In the genomic region with DNA sequence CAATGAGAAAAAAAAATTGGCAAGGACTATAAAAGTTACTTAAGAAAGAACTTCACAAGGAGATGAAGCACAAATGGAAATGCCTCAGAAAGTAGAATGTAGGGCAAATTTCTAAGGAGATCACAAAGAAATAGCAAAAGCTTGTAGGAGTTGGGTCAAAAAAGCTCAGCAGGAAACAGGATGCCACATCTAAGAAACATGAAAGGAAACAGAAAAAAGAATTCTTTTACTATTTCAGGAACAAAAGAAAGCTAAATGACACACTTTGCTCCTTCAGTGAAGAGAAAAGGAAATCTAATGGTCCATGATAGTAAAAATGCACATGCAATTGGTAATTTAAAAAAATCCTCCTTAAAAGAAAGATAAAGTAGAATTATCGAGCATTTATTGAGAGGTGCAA, we compare ENCODE assay signal across 23 cellular contexts.
"Had no signal": no experiment of that assay in that cellular context is flagged by ENCODE, and none has a peak within 500 bp of the region (broad histone marks: within the 10 kb centered on the region; RNA-seq: fewer than 3 reads in every experiment).

No MANE protein-coding gene starts in this region.

- H3K4me3 ChIP-seq: colonic mucosa, mucosa of descending colon, ovary, psoas muscle, skin epidermis, vagina had no signal

- H3K9me3 ChIP-seq: colonic mucosa, ovary, vagina had no signal

- DNase-seq: activated CD4-positive, alpha-beta T cell treated with anti-CD3 and anti-CD28 coated beads, Interleukin-2, amount 50 U/mL, for 1 hour; activated CD4-positive, CD25-positive, alpha-beta regulatory T cell treated with anti-CD3 and anti-CD28 coated beads, Interleukin-2, amount 50 U/mL, for 72 hours; activated CD8-positive, alpha-beta memory T cell treated with anti-CD3 and anti-CD28 coated beads, Interleukin-2, amount 50 U/mL, for 4 hours; activated effector memory CD4-positive, alpha-beta T cell treated with Interleukin-2 at 50 U/mL for 16 hours; activated naive CD4-positive, alpha-beta T cell treated with anti-CD3 and anti-CD28 coated beads, Interleukin-2, amount 10 ng/mL, durations not matched to agents 7 days and 5 days; activated naive CD8-positive, alpha-beta T cell treated with anti-CD3 and anti-CD28 coated beads, Interleukin-2, amount 50 U/mL, for 24 hours; activated T-cell treated with anti-CD3 and anti-CD28 coated beads, Interleukin-2, amount 50 U/mL, for 48 hours; anterior cingulate cortex; colonic mucosa; erythroblast; foreskin melanocyte; hypothalamus; mucosa of descending colon; naive B cell; ovary; psoas muscle; right cardiac atrium; stimulated activated CD4-positive, alpha-beta T cell treated with anti-CD3 and anti-CD28 coated beads, Interleukin-15, amount 100 ng/mL, for 24 hours; stimulated activated CD4-positive, alpha-beta T cell treated with anti-CD3 and anti-CD28 coated beads, Interleukin-2, amount 100 ng/mL, for 48 hours; stimulated activated naive CD8-positive, alpha-beta T cell treated with anti-CD3 and anti-CD28 coated beads, Interleukin-15, amount 100 ng/mL, for 72 hours; trophoblast cell had no signal

- H3K36me3 ChIP-seq: colonic mucosa, ovary, vagina had no signal

- H3K4me1 ChIP-seq: colonic mucosa, psoas muscle, vagina had no signal

- H3K27me3 ChIP-seq: colonic mucosa, ovary, vagina had no signal

- H3K27ac ChIP-seq: colonic mucosa, ovary, psoas muscle, skin epidermis, vagina had no signal
